In genomic region chr1:66436378-66437135, GRCh38 we compare ENCODE assay signal across 8 cellular contexts.
DNase-seq lines count a peak whose midpoint lies in the region; ATAC-seq and TF ChIP-seq lines count a peak whose summit lies in the region.

No MANE protein-coding gene starts in this region.

- no peak overlapping the region for H3K18ac ChIP-seq in H9 (ENCODE audit: insufficient read length, low read depth, low read length)

- H2BK120ac ChIP-seq in H9 (ENCODE audit: low read depth, low read length, poor library complexity, severe bottlenecking) = no peak overlapping the region

- CTCF ChIA-PET in activated CD8-positive, alpha-beta memory T cell treated with anti-CD3 and anti-CD28 coated beads, Interleukin-2, amount 10 ng/mL, durations not matched to agents 7 days and 5 days (lab: Charles Lee) = interaction anchor here (0.8 to 4.6 kb wide), 38 partner anchors 9 to 621 kb away, joined by 3 to 49 read pairs (median 6); no protein-coding TSS in a partner anchor

- no peaks in the 10 kb centered on the region for H4K20me1 ChIP-seq in H9 (ENCODE audit: control insufficient read depth, insufficient read depth, insufficient read length)
- no peaks in the 10 kb centered on the region for H4K20me1 ChIP-seq in hepatocyte (ENCODE audit: insufficient read depth, poor library complexity, severe bottlenecking)

- H3K4me3 Mint-ChIP-seq in H9 = no peak overlapping the region
- H3K4me3 Mint-ChIP-seq in activated CD8-positive, alpha-beta memory T cell treated with anti-CD3 and anti-CD28 coated beads, Interleukin-2, amount 10 ng/mL, durations not matched to agents 7 days and 5 days = peak overlapping the region; percentile 37
- H3K4me3 Mint-ChIP-seq in stimulated activated naive CD8-positive, alpha-beta T cell treated with anti-CD3 and anti-CD28 coated beads, Interleukin-15, Interleukin-2, amounts not matched to agents 100 ng/mL and 50 ng/mL, for 24 hours = no peak overlapping the region

- no peaks in the 10 kb centered on the region for H3K36me3 ChIP-seq in hepatocyte (replicated peaks; ENCODE audit: insufficient read depth, low read depth)

- H2BK15ac ChIP-seq in H9 (ENCODE audit: low read depth, low read length) = no peak overlapping the region

- H4K5ac ChIP-seq in H9 (ENCODE audit: insufficient read length, low read depth, low read length) = no peak overlapping the region

- H3K4ac ChIP-seq in H9 (ENCODE audit: low read depth, low read length) = no peak overlapping the region

- no peak overlapping the region for H2BK5ac ChIP-seq in H9 (ENCODE audit: insufficient read length, low read length)

- H3K4me1 ChIP-seq in H9 (ENCODE audit: insufficient read depth, low read length) (peaks cover 4% of the 10 kb centered on the region; the same call in 1 of the 2 replicates), hepatocyte (ENCODE audit: insufficient read depth) (no peaks in the 10 kb centered on the region)

- H4K8ac ChIP-seq in H9 (replicated peaks; ENCODE audit: insufficient read length, low read depth, low read length) = no peak overlapping the region

- H3K23me2 ChIP-seq in H9 (ENCODE audit: insufficient read length, low read depth, low read length, poor library complexity, severe bottlenecking) = no peaks in the 10 kb centered on the region

- H3K27ac Mint-ChIP-seq in H9 = 0 out of 7 replicates have a peak overlapping the region, but pooled peaks of 1 of the 3 experiments have one; percentile 38
- peak overlapping the region; percentile 73 for H3K27ac Mint-ChIP-seq in activated CD8-positive, alpha-beta memory T cell treated with anti-CD3 and anti-CD28 coated beads, Interleukin-2, amount 10 ng/mL, durations not matched to agents 7 days and 5 days
- peak overlapping the region; percentile 34 for H3K27ac Mint-ChIP-seq in stimulated activated naive CD8-positive, alpha-beta T cell treated with anti-CD3 and anti-CD28 coated beads, Interleukin-15, Interleukin-2, amounts not matched to agents 100 ng/mL and 50 ng/mL, for 24 hours

- DNase-seq in DMS 273 (lab: John Stamatoyannopoulos, UW; ENCODE audit: unreplicated experiment) (peak; percentile 8), DMS 273 treated with DMSO at 0.1 percent for 48 hours (lab: John Stamatoyannopoulos, UW) (no peak), H9 (no peak), LoVo (ENCODE audit: low spot score) (peak; percentile 57), hepatocyte (ENCODE audit: low spot score) (no peak), inferior parietal cortex (ENCODE audit: extremely low spot score) (no peak)
- peak; percentile 81 for DNase-seq in activated CD8-positive, alpha-beta memory T cell treated with anti-CD3 and anti-CD28 coated beads, Interleukin-2, amount 10 ng/mL, durations not matched to agents 7 days and 5 days

- WGBS in H9 (ENCODE audit: extremely low coverage, insufficient read length, low lambda C conversion rate) = no CpG with 5 or more reads among the region's 4 CpGs
- 73% methylated on average over 4 of the region's 4 CpGs for WGBS in hepatocyte (ENCODE audit: low lambda C conversion rate, missing lambda C conversion rate)

- H3K23ac ChIP-seq in H9 (ENCODE audit: insufficient read length, low read depth, low read length) = no peak overlapping the region

- no peak overlapping the region for H3K4me3 ChIP-seq in hepatocyte

- H3K14ac ChIP-seq in H9 (ENCODE audit: insufficient read depth, low read length) = no peak overlapping the region

- ATAC-seq in activated CD8-positive, alpha-beta memory T cell treated with anti-CD3 and anti-CD28 coated beads, Interleukin-2, amount 10 ng/mL, durations not matched to agents 7 days and 5 days = peak; percentile 86

- H3K9me2 ChIP-seq in hepatocyte (replicated peaks; ENCODE audit: insufficient read depth) = no peaks in the 10 kb centered on the region

- H2AK5ac ChIP-seq in H9 (ENCODE audit: insufficient read length, low read length) = no peak overlapping the region

- TF ChIP-seq CTCF in H9 (conservative IDR thresholded peaks at IDR 0.05) (peak; percentile 58), hepatocyte (IDR thresholded peaks at IDR 0.05; ENCODE audit: poor library complexity) (peak; percentile 16)

- H3K4me2 ChIP-seq in H9 (ENCODE audit: insufficient read depth, insufficient read length, low read length) = no peak overlapping the region
- H3K4me2 ChIP-seq in hepatocyte = no peak overlapping the region

- H3K36me3 Mint-ChIP-seq in H9 (ENCODE audit: insufficient read depth in 1 of 3, low read depth in 3 of 3) = peaks cover 0 to 2% (median 0%) of the 10 kb centered on the region in 3 experiments; a peak in 2 of 7 replicates
- H3K36me3 Mint-ChIP-seq in activated CD8-positive, alpha-beta memory T cell treated with anti-CD3 and anti-CD28 coated beads, Interleukin-2, amount 10 ng/mL, durations not matched to agents 7 days and 5 days = peaks cover 13% of the 10 kb centered on the region
- no peaks in the 10 kb centered on the region for H3K36me3 Mint-ChIP-seq in stimulated activated naive CD8-positive, alpha-beta T cell treated with anti-CD3 and anti-CD28 coated beads, Interleukin-15, Interleukin-2, amounts not matched to agents 100 ng/mL and 50 ng/mL, for 24 hours (ENCODE audit: low read depth)

- H3K4me1 Mint-ChIP-seq in H9 = peaks cover 26 to 48% of the 10 kb centered on the region in 2 experiments
- peaks cover 39% of the 10 kb centered on the region for H3K4me1 Mint-ChIP-seq in activated CD8-positive, alpha-beta memory T cell treated with anti-CD3 and anti-CD28 coated beads, Interleukin-2, amount 10 ng/mL, durations not matched to agents 7 days and 5 days
- H3K4me1 Mint-ChIP-seq in stimulated activated naive CD8-positive, alpha-beta T cell treated with anti-CD3 and anti-CD28 coated beads, Interleukin-15, Interleukin-2, amounts not matched to agents 100 ng/mL and 50 ng/mL, for 24 hours (ENCODE audit: low read depth) = peaks cover 47% of the 10 kb centered on the region

- H3K27me3 ChIP-seq in H9 (ENCODE audit: insufficient read depth, low read length) = no peaks in the 10 kb centered on the region
- no peaks in the 10 kb centered on the region for H3K27me3 ChIP-seq in hepatocyte

- no peak overlapping the region for H3T11ph ChIP-seq in H9 (ENCODE audit: low read length)

- H3K79me2 ChIP-seq in H9 (ENCODE audit: insufficient read depth, low read length) = no peaks in the 10 kb centered on the region
- H3K79me2 ChIP-seq in hepatocyte = no peaks in the 10 kb centered on the region

- no peaks in the 10 kb centered on the region for H3K27me3 Mint-ChIP-seq in H9 (ENCODE audit: low read depth)
- no peaks in the 10 kb centered on the region for H3K27me3 Mint-ChIP-seq in activated CD8-positive, alpha-beta memory T cell treated with anti-CD3 and anti-CD28 coated beads, Interleukin-2, amount 10 ng/mL, durations not matched to agents 7 days and 5 days
- H3K27me3 Mint-ChIP-seq in stimulated activated naive CD8-positive, alpha-beta T cell treated with anti-CD3 and anti-CD28 coated beads, Interleukin-15, Interleukin-2, amounts not matched to agents 100 ng/mL and 50 ng/mL, for 24 hours = no peaks in the 10 kb centered on the region

- H4K91ac ChIP-seq in H9 (ENCODE audit: insufficient read length, low read depth, low read length) = no peak overlapping the region

- no peaks in the 10 kb centered on the region for H3K79me1 ChIP-seq in H9 (ENCODE audit: insufficient read depth, low read depth, low read length, poor library complexity, severe bottlenecking)

- no peak overlapping the region for H2AFZ ChIP-seq in H9 (ENCODE audit: low read length)
- H2AFZ ChIP-seq in hepatocyte = no peak overlapping the region

- H3K9ac ChIP-seq in H9 (ENCODE audit: extremely low read depth, insufficient read length, low read length) = no peak overlapping the region

- H2BK20ac ChIP-seq in H9 (ENCODE audit: low read depth, low read length, poor library complexity, severe bottlenecking) = no peak overlapping the region

- no peak overlapping the region for H3K27ac ChIP-seq in H9 (ENCODE audit: insufficient read length, low read depth, low read length)
- H3K27ac ChIP-seq in hepatocyte = no peak overlapping the region

- H3K9me3 Mint-ChIP-seq in H9 = peaks cover 0 to under 1% of the 10 kb centered on the region in 2 experiments; a peak in 2 of 5 replicates
- peaks cover 2% of the 10 kb centered on the region for H3K9me3 Mint-ChIP-seq in activated CD8-positive, alpha-beta memory T cell treated with anti-CD3 and anti-CD28 coated beads, Interleukin-2, amount 10 ng/mL, durations not matched to agents 7 days and 5 days (ENCODE audit: low read depth)
- peaks cover 6% of the 10 kb centered on the region for H3K9me3 Mint-ChIP-seq in stimulated activated naive CD8-positive, alpha-beta T cell treated with anti-CD3 and anti-CD28 coated beads, Interleukin-15, Interleukin-2, amounts not matched to agents 100 ng/mL and 50 ng/mL, for 24 hours

- H3K9me3 ChIP-seq in H9 (ENCODE audit: control insufficient read depth, low read depth, low read length) = no peaks in the 10 kb centered on the region
- no peaks in the 10 kb centered on the region for H3K9me3 ChIP-seq in hepatocyte (ENCODE audit: low read depth)

- no peak overlapping the region for H3K56ac ChIP-seq in H9 (ENCODE audit: insufficient read length, low read depth, low read length)

- H2BK12ac ChIP-seq in H9 (ENCODE audit: insufficient read length, low read depth, low read length) = no peak overlapping the region

Comparison
In these comparisons a context has a peak if more than half of its experiments do, and no peak if none do; other contexts are left out.
1. DNase-seq: peak in DMS 273 (single experiment), LoVo (single experiment) and activated CD8-positive, alpha-beta memory T cell treated with anti-CD3 and anti-CD28 coated beads, Interleukin-2, amount 10 ng/mL, durations not matched to agents 7 days and 5 days (single experiment); none in DMS 273 treated with DMSO at 0.1 percent for 48 hours (single experiment), H9 (single experiment), hepatocyte (single experiment) and inferior parietal cortex (single experiment).